In genomic region chr22:46528121-46528610, GRCh38 we compare ENCODE assay signal across 9 cellular contexts. TPM values are rescaled to one million over a fixed set of nuclear protein-coding genes. Genes with fewer than 3 reads are reported as not detected.
A peak's percentile ranks its signal among the peaks of the same experiment; 100 is the strongest.
DNase-seq lines count a peak whose midpoint lies in the region; ATAC-seq and TF ChIP-seq lines count a peak whose summit lies in the region.
"Had no signal": no experiment of that assay in that cellular context is flagged by ENCODE, and none has a peak within 500 bp of the region (broad histone marks: within the 10 kb centered on the region; RNA-seq: fewer than 3 reads in every experiment).

No MANE protein-coding gene starts in this region.

- H3K36me3 ChIP-seq in mammary epithelial cell (ENCODE audit: insufficient read depth, low read length) (peaks cover 2% of the 10 kb centered on the region), GM23338 (ENCODE audit: insufficient read depth) (no peaks in the 10 kb centered on the region)
- H3K36me3 ChIP-seq: esophagus muscularis mucosa had no signal

- H3K4me2 ChIP-seq in mammary epithelial cell (ENCODE audit: insufficient read depth, low read depth, low read length) (peak overlapping the region; percentile 10), GM23338 (no peak overlapping the region)

- no peaks in the 10 kb centered on the region for H3K27me3 ChIP-seq in mammary epithelial cell (ENCODE audit: insufficient read depth, low read length)
- H3K27me3 ChIP-seq in GM23338 (ENCODE audit: insufficient read depth) = no peaks in the 10 kb centered on the region

- no peaks in the 10 kb centered on the region for H3F3A ChIP-seq in GM23338 (replicated peaks; ENCODE audit: low read depth)

- peaks cover 9% of the 10 kb centered on the region for H3K27me3 Mint-ChIP-seq in GM23338 (ENCODE audit: insufficient read depth, low read depth, poor library complexity)

- TF ChIP-seq CTCF in mammary epithelial cell (conservative IDR thresholded peaks at IDR 0.05 in 1 of 2, IDR thresholded peaks at IDR 0.05 in 1 of 2; ENCODE audit: extremely low read depth in 1 of 2, insufficient read depth in 1 of 2, low read depth in 1 of 2, low read length in 2 of 2) (no peak), GM23338 (conservative IDR thresholded peaks at IDR 0.05; ENCODE audit: low read depth in 2 of 2) (no peak)

- peaks cover 55% of the 10 kb centered on the region for H3K4me1 ChIP-seq in mammary epithelial cell (ENCODE audit: insufficient read depth, low read length)
- H3K4me1 ChIP-seq in GM23338 (ENCODE audit: insufficient read depth) = no peaks in the 10 kb centered on the region; the same call in 1 of the 2 replicates

- H3K9ac ChIP-seq in mammary epithelial cell (ENCODE audit: insufficient read depth, low read length) = no peak overlapping the region

- CTCF ChIA-PET in mammary epithelial cell (lab: Charles Lee; ENCODE audit: low non-redundant PET) = no interaction called here

- no peak overlapping the region for H3K4me3 Mint-ChIP-seq in GM23338

- no peak overlapping the region for H3K27ac Mint-ChIP-seq in GM23338

- H3K9me3 ChIP-seq in mammary epithelial cell (replicated peaks; ENCODE audit: insufficient read depth, low read length) = no peaks in the 10 kb centered on the region
- H3K9me3 ChIP-seq: esophagus muscularis mucosa had no signal

- DNase-seq in ELR (ENCODE audit: low read depth) (peak; percentile 74), NCI-H2029 (lab: John Stamatoyannopoulos, UW) (peak; percentile 68), mammary epithelial cell (peak; percentile 96), non-pigmented ciliary epithelial cell (ENCODE audit: low read depth) (peak; percentile 65), HUDEP-2 (lab: John Stamatoyannopoulos, UW; ENCODE audit: unreplicated experiment in 76 of 76) (no peak), NCI-H2196 (lab: John Stamatoyannopoulos, UW; ENCODE audit: unreplicated experiment) (no peak), GM23338 (ENCODE audit: low spot score) (no peak)
- DNase-seq in activated CD4-positive, CD25-positive, alpha-beta regulatory T cell treated with anti-CD3 and anti-CD28 coated beads, Interleukin-2, amount 50 U/mL, for 72 hours = no peak

- ATAC-seq in GM23338 = no peak

- in situ Hi-C loops in mammary epithelial cell (cut with MboI; ENCODE audit: low sequenced_read_pairs in 2 of 2) = loop anchor here (25.0 kb wide), 2 partner anchors 416 to 516 kb away; no protein-coding TSS in a partner anchor

- H3K9me2 ChIP-seq in GM23338 (ENCODE audit: insufficient read depth) = no peaks in the 10 kb centered on the region

- no peaks in the 10 kb centered on the region; the same call in 2 of the 3 replicates for H3K36me3 Mint-ChIP-seq in GM23338 (ENCODE audit: low read depth)

- H2AFZ ChIP-seq in mammary epithelial cell (ENCODE audit: low read depth, low read length) (no peak overlapping the region), GM23338 (no peak overlapping the region)

- dilution Hi-C loops in mammary epithelial cell (cut with HindIII; ENCODE audit: low sequenced_read_pairs) = loop anchor here (5.0 kb wide), 2 partner anchors 66 to 91 kb away; no protein-coding TSS in a partner anchor

- H3K9me3 Mint-ChIP-seq in GM23338 = no peaks in the 10 kb centered on the region

- intact Hi-C loops in mammary epithelial cell (cut with micrococcal nuclease) = loop anchor here (2.0 kb wide), 1 partner anchor 13 kb away; no protein-coding TSS in a partner anchor

- peaks cover 18% of the 10 kb centered on the region for H3K4me1 Mint-ChIP-seq in GM23338

- H3K27ac ChIP-seq in mammary epithelial cell (ENCODE audit: insufficient read depth, low read depth, low read length) (peak overlapping the region; percentile 47), GM23338 (ENCODE audit: low read depth) (no peak overlapping the region)
- H3K27ac ChIP-seq: esophagus muscularis mucosa had no signal

- 19% methylated on average over 14 of the region's 15 CpGs for WGBS in mammary epithelial cell (ENCODE audit: low coverage, missing lambda C conversion rate)

- BruUV-seq in mammary epithelial cell (replicated peaks; lab: Mats Ljungman, UMichigan) = no TSS peak

- H4K20me1 ChIP-seq in mammary epithelial cell (ENCODE audit: insufficient read depth, low read length) (no peaks in the 10 kb centered on the region), GM23338 (replicated peaks; ENCODE audit: insufficient read depth) (peaks cover 10% of the 10 kb centered on the region)

- H3K79me2 ChIP-seq in mammary epithelial cell (ENCODE audit: insufficient read depth, low read length) = peaks cover 82% of the 10 kb centered on the region
- peaks cover 28% of the 10 kb centered on the region for H3K79me2 ChIP-seq in GM23338 (replicated peaks; ENCODE audit: insufficient read depth)

- H3K4me3 ChIP-seq in mammary epithelial cell (replicated peaks in 1 of 3; ENCODE audit: insufficient read depth in 1 of 3, low read depth in 2 of 3, low read length in 3 of 3) (no peak overlapping the region), GM23338 (no peak overlapping the region)
- H3K4me3 ChIP-seq: esophagus muscularis mucosa had no signal

TF ChIP-seq in GM23338, 12 proteins besides CTCF, POLR2A, EP300 and RAD21 (continues in another document):
- TF ChIP-seq CREB1 (CRISPR knock-in tag; IDR thresholded peaks at IDR 0.05; ENCODE audit: low read depth) (no peak), ZNF462 (CRISPR knock-in tag; IDR thresholded peaks at IDR 0.05) (no peak), ETS1 (IDR thresholded peaks at IDR 0.05) (no peak), EZH2phosphoT487 (IDR thresholded peaks at IDR 0.05; ENCODE audit: unreplicated experiment) (no peak), STAT1 (IDR thresholded peaks at IDR 0.05; ENCODE audit: unreplicated experiment) (no peak)

RNA-seq across cellular contexts. Expression of gene CELSR1, which starts 9.3 kb away (rescaled TPM):
- 10 to 100 TPM; 66.6 to 69.5 TPM for total RNA-seq in mammary epithelial cell
- polyA plus RNA-seq in mammary epithelial cell (33.4 TPM), GM23338 (2016; fragmentation: Nextera tagmentation; extraction: Ambion mirVana) (4.8 and 6.1 TPM in 2 replicates)
- polyA minus RNA-seq in mammary epithelial cell = 52.9 TPM
- 20.4 and 21.0 TPM in 2 replicates for total RNA-seq in GM23338 (2014; rRNA removed; shearing (Covaris generic))

Comparison
In these comparisons a context has a peak if more than half of its experiments do, and no peak if none do; other contexts are left out.
1. DNase-seq: peak in ELR (single experiment), NCI-H2029 (single experiment), mammary epithelial cell (single experiment) and non-pigmented ciliary epithelial cell (single experiment); none in activated CD4-positive, CD25-positive, alpha-beta regulatory T cell treated with anti-CD3 and anti-CD28 coated beads, Interleukin-2, amount 50 U/mL, for 72 hours (single experiment), HUDEP-2 (0 of 76), NCI-H2196 (single experiment) and GM23338 (single experiment).